ENCODE assay signal across 7 cellular contexts in genomic region chr1:223920805-223921204, GRCh38.
DNase-seq lines count a peak whose midpoint lies in the region; ATAC-seq and TF ChIP-seq lines count a peak whose summit lies in the region.
"Not testable (repeated sequence)": the region's sequence is repeated elsewhere in the genome, so short reads cannot be mapped to it uniquely, and the experiment has no call there.

No MANE protein-coding gene starts in this region.

- not testable (repeated sequence) for H3K4me1 ChIP-seq in Panc1 (ENCODE audit: control insufficient read depth, insufficient read depth, low read length); endodermal cell (ENCODE audit: control insufficient read depth, insufficient read depth, low read length); heart right ventricle

- not testable (repeated sequence) for H3K9ac ChIP-seq in endodermal cell (ENCODE audit: extremely low read depth, low read length, poor library complexity, severe bottlenecking)

- H3K27me3 ChIP-seq in Panc1 (ENCODE audit: control insufficient read depth, insufficient read depth, low read length); endodermal cell (ENCODE audit: control insufficient read depth, insufficient read depth, low read length, poor library complexity, severe bottlenecking); heart right ventricle: not testable (repeated sequence)

- ATAC-seq in Panc1, heart right ventricle: not testable (repeated sequence)

- H3K4me3 ChIP-seq in Panc1 (ENCODE audit: low read depth in 2 of 2, low read length in 2 of 2); endodermal cell (ENCODE audit: low read length); heart right ventricle: not testable (repeated sequence)

- not testable (repeated sequence) for BruUV-seq in Panc1 (replicated peaks; lab: Mats Ljungman, UMichigan)

- not testable (repeated sequence) for H3K36me3 ChIP-seq in Panc1 (ENCODE audit: control insufficient read depth, insufficient read depth, low read length); endodermal cell (ENCODE audit: control insufficient read depth, insufficient read depth, low read length); heart right ventricle

- not testable (repeated sequence) for H3K27me3 Mint-ChIP-seq in endodermal cell (ENCODE audit: insufficient read depth); neural crest cell (ENCODE audit: low read depth)

- H3K4me1 Mint-ChIP-seq in endodermal cell, neural crest cell: not testable (repeated sequence)

- not testable (repeated sequence) for H3K36me3 Mint-ChIP-seq in endodermal cell (ENCODE audit: low read depth); neural crest cell (ENCODE audit: low read depth)

- in situ Hi-C loops in Panc1 (cut with HindIII; ENCODE audit: low pct_unique_long_range_greater_than_20kb, low sequenced_read_pairs) = not testable (repeated sequence)

- not testable (repeated sequence) for H3K9me3 ChIP-seq in Panc1 (ENCODE audit: control insufficient read depth, insufficient read depth, low read depth, low read length); endodermal cell (ENCODE audit: control insufficient read depth, low read length); heart right ventricle

- H3K27ac Mint-ChIP-seq in endodermal cell; neural crest cell (ENCODE audit: unreplicated experiment): not testable (repeated sequence)

- CTCF ChIA-PET in Panc1 (lab: Charles Lee) = not testable (repeated sequence)

- POLR2A ChIA-PET in Panc1 (lab: Charles Lee) = not testable (repeated sequence)

- TF ChIP-seq CTCF in GM10266 (IDR thresholded peaks at IDR 0.05; ENCODE audit: control insufficient read depth, insufficient read depth, low read depth, missing control alignments) = peak; percentile 26
- TF ChIP-seq CTCF in Panc1 (IDR thresholded peaks at IDR 0.05) = peak; percentile 37
- TF ChIP-seq CTCF in endodermal cell (conservative IDR thresholded peaks at IDR 0.05) = peak; percentile 46
- peak in 7 of 9 donors; percentile 22 to 51 (median 43) for TF ChIP-seq CTCF in heart right ventricle (IDR thresholded peaks at IDR 0.05)
- TF ChIP-seq CTCF in neural crest cell (conservative IDR thresholded peaks at IDR 0.05) = peak; percentile 42

- 100% methylated on average over 1 of the region's 4 CpGs; no CpG with 5 or more reads in 1 of the 2 experiments for WGBS in endodermal cell (ENCODE audit: insufficient coverage in 1 of 2, insufficient read length in 1 of 2), 2 experiments
- 94 to 100% methylated on average over 1 of the region's 4 CpGs for WGBS in heart right ventricle, 2 donors

- H3K4me3 Mint-ChIP-seq in endodermal cell, neural crest cell: not testable (repeated sequence)

- H3K27ac ChIP-seq in Panc1 (ENCODE audit: low read length); endodermal cell (ENCODE audit: low read depth, low read length); heart right ventricle: not testable (repeated sequence)

- intact Hi-C loops in Panc1 (cut with micrococcal nuclease; ENCODE audit: unreplicated experiment); heart right ventricle (cut with DNase I): not testable (repeated sequence)

- DNase-seq in GM10266 (ENCODE audit: extremely low spot score); Panc1 (ENCODE audit: low read depth, low spot score); endodermal cell; neural crest cell (ENCODE audit: low read depth, low spot score): not testable (repeated sequence)
- DNase-seq in activated T-cell treated with anti-CD3 and anti-CD28 coated beads for 1 hour (ENCODE audit: low read depth) (peak; percentile 4), heart right ventricle (peak; percentile 23 to 36)
- DNase-seq in stimulated activated CD4-positive, alpha-beta T cell treated with anti-CD3 and anti-CD28 coated beads, Interleukin-4, amount 100 ng/mL, for 24 hours = peak; percentile 6

- not testable (repeated sequence) for H3K9me3 Mint-ChIP-seq in endodermal cell, neural crest cell
